ENCODE assay signal across 8 cellular contexts in genomic region chr22:30290679-30291333, GRCh38. TPM values are rescaled to one million over a fixed set of nuclear protein-coding genes. Genes with fewer than 3 reads are reported as not detected.
DNase-seq lines count a peak whose midpoint lies in the region; ATAC-seq and TF ChIP-seq lines count a peak whose summit lies in the region.

No MANE protein-coding gene starts in this region.

- ATAC-seq in GM19035 (IDR thresholded peaks at IDR 0.05; ENCODE audit: unreplicated experiment) (no peak), GM18907 (IDR thresholded peaks at IDR 0.05; ENCODE audit: unreplicated experiment) (no peak)

- H4K20me1 ChIP-seq in MM.1S (ENCODE audit: insufficient read depth, low read length): no peaks in the 10 kb centered on the region

- TF ChIP-seq CTCF in MM.1S (IDR thresholded peaks at IDR 0.05; ENCODE audit: low read length) (no peak), left ventricle myocardium inferior (IDR thresholded peaks at IDR 0.05; ENCODE audit: borderline replicate concordance) (no peak)

- H3K4me2 ChIP-seq in MM.1S (ENCODE audit: low read depth, low read length): no peak overlapping the region

- peaks cover 20% of the 10 kb centered on the region for H3F3A ChIP-seq in MM.1S (ENCODE audit: insufficient read depth, low read length)

- no peaks in the 10 kb centered on the region for H3K9me2 ChIP-seq in MM.1S (replicated peaks; ENCODE audit: insufficient read depth, low read length)

- no peak overlapping the region for H2AFZ ChIP-seq in MM.1S (ENCODE audit: low read length)

- no peak overlapping the region for H3K4me3 ChIP-seq in MM.1S (ENCODE audit: low read length)
- peak overlapping the region; percentile 92 for H3K4me3 ChIP-seq in left ventricle myocardium inferior

- H3K36me3 ChIP-seq in MM.1S (replicated peaks; ENCODE audit: insufficient read depth, low read length) (no peaks in the 10 kb centered on the region), left ventricle myocardium inferior (peaks cover 50% of the 10 kb centered on the region)

- H3K27me3 ChIP-seq in MM.1S (replicated peaks; ENCODE audit: insufficient read depth, low read length): no peaks in the 10 kb centered on the region
- no peaks in the 10 kb centered on the region for H3K27me3 ChIP-seq in left ventricle myocardium inferior (ENCODE audit: low read depth)

- DNase-seq in COLO668 (lab: John Stamatoyannopoulos, UW; ENCODE audit: unreplicated experiment) (peak; percentile 61), MM.1S (no peak), anterior cingulate cortex (lab: John Stamatoyannopoulos, UW) (peak in 55 of 58 donors; percentile 25 to 94 (median 70)), left ventricle myocardium inferior (peak; percentile 86), putamen (ENCODE audit: low spot score) (peak; percentile 80), SKM-1 treated with dmso at 0.1 percent for 144 hours (lab: John Stamatoyannopoulos, UW; ENCODE audit: unreplicated experiment) (no peak)

- intact Hi-C loops in left ventricle myocardium inferior (cut with micrococcal nuclease): no loop called here

- peaks cover 17% of the 10 kb centered on the region; the same call in 1 of the 2 replicates for H3K4me1 ChIP-seq in MM.1S (ENCODE audit: low read length)
- peaks cover 54% of the 10 kb centered on the region for H3K4me1 ChIP-seq in left ventricle myocardium inferior

- no peak overlapping the region for H3K9ac ChIP-seq in MM.1S (ENCODE audit: low read length)

- H3K27ac ChIP-seq in MM.1S (ENCODE audit: low read length) (peak overlapping the region; percentile 9; the same call in 1 of the 2 replicates), left ventricle myocardium inferior (replicated peaks) (peak overlapping the region; percentile 96)

- no peaks in the 10 kb centered on the region for H3K79me2 ChIP-seq in MM.1S (ENCODE audit: low read length)

- H3K9me3 ChIP-seq in MM.1S (replicated peaks; ENCODE audit: insufficient read depth, low read length) (no peaks in the 10 kb centered on the region), left ventricle myocardium inferior (replicated peaks) (no peaks in the 10 kb centered on the region)

RNA-seq across cellular contexts. Expression of gene CASTOR1, which starts 1.5 kb away (rescaled TPM):
- total RNA-seq in left ventricle myocardium inferior: 6.5 TPM

RNA-seq across cellular contexts. Expression of gene OSM, which starts 24.2 kb away (rescaled TPM):
- not detected for total RNA-seq in left ventricle myocardium inferior

RNA-seq across cellular contexts. Expression of gene TBC1D10A, which starts 35.9 kb away (rescaled TPM):
- total RNA-seq in left ventricle myocardium inferior: 5.8 TPM

RNA-seq across cellular contexts. Expression of gene LIF, which starts 44.2 kb away (rescaled TPM):
- total RNA-seq in left ventricle myocardium inferior: 0.16 TPM

Comparison
In these comparisons a context has a peak if more than half of its experiments do, and no peak if none do; other contexts are left out.
1. DNase-seq: peak in COLO668 (single experiment), anterior cingulate cortex (55 of 58), left ventricle myocardium inferior (single experiment) and putamen (single experiment); none in MM.1S (single experiment) and SKM-1 treated with dmso at 0.1 percent for 144 hours (single experiment).